ENCODE assay signal across 11 cellular contexts in the genomic region with DNA sequence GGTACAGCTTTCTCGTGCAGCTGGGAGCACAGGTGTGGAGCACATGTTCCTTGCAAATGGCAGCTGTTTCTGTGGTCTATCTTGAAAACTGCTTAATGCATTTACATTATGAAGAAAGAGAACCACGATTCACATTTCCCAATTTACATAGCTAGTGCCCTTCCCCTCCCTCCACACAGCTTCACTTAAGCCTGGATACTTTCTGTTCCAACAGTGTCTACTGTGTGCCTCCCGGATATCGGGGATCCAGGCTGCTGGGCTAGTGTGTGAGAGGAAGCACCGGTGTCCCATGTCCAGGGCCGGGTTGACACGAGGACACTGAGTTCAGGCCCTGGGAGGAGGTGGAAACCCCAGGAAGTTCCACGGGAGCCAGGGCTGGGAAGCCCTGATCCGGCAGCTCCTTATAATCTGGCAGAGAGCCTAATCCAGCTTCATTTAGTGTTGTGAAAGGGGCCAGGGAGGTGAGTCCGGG. TPM values are rescaled to one million over a fixed set of nuclear protein-coding genes. Genes with fewer than 3 reads are reported as not detected.
A peak's percentile ranks its signal among the peaks of the same experiment; 100 is the strongest.
DNase-seq lines count a peak whose midpoint lies in the region; ATAC-seq and TF ChIP-seq lines count a peak whose summit lies in the region.
"Had no signal": no experiment of that assay in that cellular context is flagged by ENCODE, and none has a peak within 500 bp of the region (broad histone marks: within the 10 kb centered on the region; RNA-seq: fewer than 3 reads in every experiment).

No MANE protein-coding gene starts in this region.

- H4K20me1 ChIP-seq in MM.1S (ENCODE audit: insufficient read depth, low read length) = no peaks in the 10 kb centered on the region

- TF ChIP-seq CTCF in AG10803 (conservative IDR thresholded peaks at IDR 0.05; ENCODE audit: low read length) (no peak), MM.1S (IDR thresholded peaks at IDR 0.05; ENCODE audit: low read length) (no peak), cardiac fibroblast (IDR thresholded peaks at IDR 0.05; ENCODE audit: low read depth, low read length) (no peak), ovary (IDR thresholded peaks at IDR 0.05) (no peak)

- H3K9me2 ChIP-seq in MM.1S (replicated peaks; ENCODE audit: insufficient read depth, low read length) = no peaks in the 10 kb centered on the region

- H3K9me3 ChIP-seq in MM.1S (replicated peaks; ENCODE audit: insufficient read depth, low read length) (no peaks in the 10 kb centered on the region), ovary (no peaks in the 10 kb centered on the region)
- H3K9me3 ChIP-seq: neutrophil had no signal

- TF ChIP-seq EP300 in ovary (IDR thresholded peaks at IDR 0.05) = no peak

- intact Hi-C loops in ovary (cut with DNase I) = loop anchor here in 3 of 4 donors (5.0 to 10.0 kb wide), 4 partner anchors 115 to 282 kb away; a partner anchor contains a TSS

- 0 out of 2 replicates have a peak overlapping the region, but pooled peaks have one; percentile 1 for H2AFZ ChIP-seq in MM.1S (ENCODE audit: low read length)

- 52 to 58% (median 57%) methylated on average over 10 of the region's 10 CpGs for WGBS in ovary, 3 donors

- H3K4me3 ChIP-seq in AG10803 (ENCODE audit: low read length) = no peak overlapping the region
- no peak overlapping the region for H3K4me3 ChIP-seq in MM.1S (ENCODE audit: low read length)
- H3K4me3 ChIP-seq in cardiac fibroblast (replicated peaks in 1 of 2; ENCODE audit: low read depth in 2 of 2, low read length in 2 of 2) = no peak overlapping the region
- H3K4me3 ChIP-seq in ovary = no peak overlapping the region

- TF ChIP-seq POLR2A in ovary (IDR thresholded peaks at IDR 0.05) = no peak

- H3K36me3 ChIP-seq in MM.1S (replicated peaks; ENCODE audit: insufficient read depth, low read length) (no peaks in the 10 kb centered on the region), ovary (no peaks in the 10 kb centered on the region)
- H3K36me3 ChIP-seq: neutrophil had no signal

- H3K79me2 ChIP-seq in MM.1S (ENCODE audit: low read length) = peaks cover 71% of the 10 kb centered on the region

- H3F3A ChIP-seq in MM.1S (ENCODE audit: insufficient read depth, low read length) = peaks cover 11% of the 10 kb centered on the region; the same call in 1 of the 2 replicates

- no peaks in the 10 kb centered on the region for H3K27me3 ChIP-seq in MM.1S (replicated peaks; ENCODE audit: insufficient read depth, low read length)
- H3K27me3 ChIP-seq in ovary = no peaks in the 10 kb centered on the region

- H3K9ac ChIP-seq in MM.1S (ENCODE audit: low read length) = peak overlapping the region; percentile 3; the same call in 1 of the 2 replicates

- H3K4me2 ChIP-seq in MM.1S (ENCODE audit: low read depth, low read length) = peak overlapping the region; percentile 53

- H3K27ac ChIP-seq in MM.1S (ENCODE audit: low read length) (peak overlapping the region; percentile 32; the same call in 1 of the 2 replicates), ovary (no peak overlapping the region)
- H3K27ac ChIP-seq: neutrophil had no signal

- ATAC-seq in left lobe of liver (peak; percentile 25), HG03571 (IDR thresholded peaks at IDR 0.05; ENCODE audit: unreplicated experiment) (no peak), HG03159 (IDR thresholded peaks at IDR 0.05; ENCODE audit: unreplicated experiment) (no peak)

- H3K4me1 ChIP-seq in MM.1S (ENCODE audit: low read length) (peaks cover 43% of the 10 kb centered on the region), ovary (ENCODE audit: insufficient read depth) (peaks cover 7% of the 10 kb centered on the region)

- peak; percentile 38 for DNase-seq in AG10803 (ENCODE audit: low read depth)
- peak; percentile 59 for DNase-seq in MM.1S
- DNase-seq in cardiac fibroblast (ENCODE audit: low read depth in 2 of 2) = peak; percentile 30 to 33
- DNase-seq in left lobe of liver (ENCODE audit: low spot score) = no peak
- DNase-seq in NCI-H1092 (lab: John Stamatoyannopoulos, UW) = no peak
- no peak for DNase-seq in ovary
- DNase-seq: activated naive CD4-positive, alpha-beta T cell treated with anti-CD3 and anti-CD28 coated beads, Interleukin-2, amount 50 U/mL, for 16 hours; stimulated activated CD4-positive, alpha-beta T cell treated with anti-CD3 and anti-CD28 coated beads, Interleukin-2, amount 100 ng/mL, for 48 hours had no signal

RNA-seq across cellular contexts. Expression of a gene that starts 31.7 kb away (rescaled TPM):
- 0.33 TPM for total RNA-seq in left lobe of liver
- total RNA-seq in ovary = 10 to 100 TPM in 1 of 7 donors, 1 to 10 TPM in 6; 2.6 to 10.1 (median 7.8) TPM
- polyA plus RNA-seq in ovary = 10 to 100 TPM in 1 of 2 donors, 1 to 10 TPM in 1; 2.3 to 11.0 TPM

RNA-seq across cellular contexts. Expression of a gene that starts 47.9 kb away (rescaled TPM):
- total RNA-seq in left lobe of liver = 2.5 TPM
- 10 to 100 TPM in 6 of 7 donors, 1 to 10 TPM in 1; 8.8 to 20.0 (median 18.0) TPM for total RNA-seq in ovary
- 10 to 100 TPM; 10.7 to 18.8 TPM for polyA plus RNA-seq in ovary

Comparison
In these comparisons a context has a peak if more than half of its experiments do, and no peak if none do; other contexts are left out.
1. DNase-seq: peak in AG10803 (single experiment), MM.1S (single experiment) and cardiac fibroblast (2 of 2); none in left lobe of liver (single experiment), NCI-H1092 (single experiment) and ovary (0 of 5).